Comparison of ENCODE assay signal across 8 cellular contexts in the genomic region with DNA sequence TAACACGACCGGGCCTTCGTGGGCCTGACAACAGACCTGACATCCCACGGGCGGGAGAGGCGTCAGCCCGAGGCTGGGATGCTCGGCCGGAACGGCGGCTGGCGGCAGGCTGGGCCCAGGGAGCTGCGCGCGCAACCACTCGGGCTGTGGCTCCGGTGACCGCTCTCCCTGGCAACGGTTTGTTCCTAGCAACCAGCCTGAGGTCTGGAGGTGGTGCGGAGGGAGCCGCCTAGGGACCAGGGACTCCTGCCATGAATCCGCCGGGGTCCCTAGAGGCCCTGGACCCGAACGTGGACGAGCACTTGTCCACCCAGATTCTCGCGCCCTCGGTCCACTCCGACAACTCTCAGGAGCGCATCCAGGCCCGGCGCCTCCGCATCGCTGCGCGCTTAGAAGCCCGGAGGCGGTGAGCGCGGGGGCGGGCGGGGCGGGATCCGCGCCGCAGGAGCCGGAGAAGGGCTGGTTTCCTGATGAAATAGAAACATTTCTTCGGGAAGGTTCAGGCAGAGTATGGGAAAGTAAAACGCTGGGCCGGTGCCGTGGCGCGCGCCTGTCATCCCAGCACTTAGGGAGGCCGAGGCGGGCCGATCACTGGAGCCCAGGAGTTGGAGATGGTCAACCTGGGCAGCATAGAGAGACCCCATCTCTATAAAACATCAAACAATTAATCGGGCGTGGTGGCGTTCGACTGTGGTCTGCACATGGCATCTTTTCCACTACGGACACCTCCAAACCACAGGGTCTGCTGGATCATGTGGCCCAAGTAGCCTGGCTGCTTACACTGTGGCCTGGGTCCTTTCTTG. TPM values are rescaled to one million over a fixed set of nuclear protein-coding genes. Genes with fewer than 3 reads are reported as not detected.
A peak's percentile ranks its signal among the peaks of the same experiment; 100 is the strongest.
DNase-seq lines count a peak whose midpoint lies in the region; ATAC-seq and TF ChIP-seq lines count a peak whose summit lies in the region.

A gene (plus strand): TSS at position 182 of the 803 bp plus-strand sequence. CDS start 70 bp downstream, at position 252.

- H3K4me1 ChIP-seq in lung (ENCODE audit: control insufficient read depth in 2 of 2, insufficient read depth in 2 of 2, low read length in 2 of 2) (no peaks in the 10 kb centered on the region), suprapubic skin (peaks cover 8% of the 10 kb centered on the region)

- CTCF ChIA-PET in RWPE1 (lab: Yijun Ruan, JAX), result no interaction called here

- H3K36me3 ChIP-seq in lung (ENCODE audit: control insufficient read depth in 2 of 2, insufficient read depth in 2 of 2, low read length in 2 of 2) (no peaks in the 10 kb centered on the region), suprapubic skin (no peaks in the 10 kb centered on the region)

- WGBS in lung, 2 donors, result 14 to 15% methylated on average over 63 of the region's 63 CpGs
- WGBS in suprapubic skin, result 17% methylated on average over 47 of the region's 63 CpGs

- H3K4me3 ChIP-seq in AG10803 (ENCODE audit: low read length), result peak within 1 kb of the TSS; percentile 57
- peak within 1 kb of the TSS; percentile 28 for H3K4me3 ChIP-seq in epithelial cell of esophagus (ENCODE audit: low read length)
- H3K4me3 ChIP-seq in lung, result no peak within 1 kb of the TSS
- peak within 1 kb of the TSS; percentile 28 for H3K4me3 ChIP-seq in suprapubic skin

- no peak for TF ChIP-seq POLR2A in suprapubic skin (IDR thresholded peaks at IDR 0.05)

- ATAC-seq in lung (ENCODE audit: insufficient read depth, low FRiP score), result peak; percentile 53
- ATAC-seq in GM18520 (IDR thresholded peaks at IDR 0.05; ENCODE audit: unreplicated experiment), result no peak

- TF ChIP-seq EP300 in suprapubic skin (IDR thresholded peaks at IDR 0.05), result no peak

- TF ChIP-seq CTCF in AG10803 (conservative IDR thresholded peaks at IDR 0.05; ENCODE audit: low read length) (no peak), RWPE1 (conservative IDR thresholded peaks at IDR 0.05; ENCODE audit: low read depth) (no peak), epithelial cell of esophagus (IDR thresholded peaks at IDR 0.05; ENCODE audit: insufficient read depth, low read depth, low read length, missing control alignments) (no peak), lung (IDR thresholded peaks at IDR 0.05; ENCODE audit: control extremely low read depth, extremely low read depth) (no peak), suprapubic skin (IDR thresholded peaks at IDR 0.05) (no peak)

- peak within 1 kb of the TSS; percentile 39 for H3K27ac ChIP-seq in RWPE1
- H3K27ac ChIP-seq in lung (ENCODE audit: low read depth in 1 of 2, low read length in 1 of 2), result no peak within 1 kb of the TSS
- no peak within 1 kb of the TSS for H3K27ac ChIP-seq in suprapubic skin

- H3K9me3 ChIP-seq in lung (ENCODE audit: control insufficient read depth in 2 of 2, insufficient read depth in 1 of 2, low read length in 1 of 2) (no peaks in the 10 kb centered on the region), suprapubic skin (no peaks in the 10 kb centered on the region)

- DNase-seq in AG10803 (ENCODE audit: low read depth) (peak; percentile 66), HCEC 1CT (peak; percentile 57), RWPE1 (ENCODE audit: low spot score) (peak; percentile 82), epithelial cell of esophagus (ENCODE audit: low read depth) (peak; percentile 66), lung (ENCODE audit: low spot score) (peak; percentile 52), suprapubic skin (ENCODE audit: low spot score in 2 of 2) (no peak)
- no peak for DNase-seq in stimulated activated naive CD4-positive, alpha-beta T cell (lab: John Stamatoyannopoulos, UW)

- POLR2A ChIA-PET in RWPE1 (lab: Yijun Ruan, JAX; ENCODE audit: low non-redundant PET), result no interaction called here

- H3K27me3 ChIP-seq in lung (ENCODE audit: control insufficient read depth, insufficient read depth) (no peaks in the 10 kb centered on the region), suprapubic skin (peaks cover 8% of the 10 kb centered on the region)

RNA-seq across cellular contexts. Expression of the gene that starts here (rescaled TPM):
- total RNA-seq in lung (10 to 100 TPM; 12.2 to 18.4 TPM), suprapubic skin (under 1 TPM in 1 of 4 donors, not detected in 3; 0.26 TPM)
- polyA plus RNA-seq in lung, result 1 to 10 TPM; 2.5 to 5.4 TPM

Comparison
In these comparisons a context has a peak if more than half of its experiments do, and no peak if none do; other contexts are left out.
1. RNA of the gene that starts here (total RNA-seq): 12.2 to 18.4 TPM in lung; 0.26 TPM in suprapubic skin; every median in the first group is over 10 times any median in the second.
2. DNase-seq: peak in AG10803 (single experiment), HCEC 1CT (single experiment), RWPE1 (single experiment), epithelial cell of esophagus (single experiment) and lung (single experiment); none in suprapubic skin (0 of 2) and stimulated activated naive CD4-positive, alpha-beta T cell (0 of 6).